31 cellular contexts compared by ENCODE assay signal in genomic region chr7:18180685-18181084, GRCh38.
"Had no signal": no experiment of that assay in that cellular context is flagged by ENCODE, and none has a peak within 500 bp of the region (broad histone marks: within the 10 kb centered on the region; RNA-seq: fewer than 3 reads in every experiment).

No MANE protein-coding gene starts in this region.

- ATAC-seq: activated CD4-positive, alpha-beta T cell treated with anti-CD3 and anti-CD28 coated beads for 36 hours; activated naive CD4-positive, alpha-beta T cell treated with anti-CD3 and anti-CD28 coated beads, Interleukin-2, amount 50 U/mL, for 72 hours; activated T-cell treated with anti-CD3 and anti-CD28 coated beads, Interleukin-2, amount 50 U/mL, for 72 hours; esophagus mucosa; heart left ventricle had no signal

- H3K36me3 Mint-ChIP-seq: activated naive CD4-positive, alpha-beta T cell treated with anti-CD3 and anti-CD28 coated beads, Interleukin-2, amount 10 ng/mL, durations not matched to agents 7 days and 5 days; activated naive CD4-positive, alpha-beta T cell treated with anti-CD3 and anti-CD28 coated beads, Interleukin-2, amount 50 U/mL, for 72 hours; activated naive CD8-positive, alpha-beta T cell treated with anti-CD3 and anti-CD28 coated beads, Interleukin-2, amount 10 ng/mL, durations not matched to agents 7 days and 5 days; brain had no signal

- H3K27me3 ChIP-seq: ascending aorta, breast epithelium, cardiac muscle cell, colonic mucosa, heart left ventricle, hepatocyte had no signal

- FAIRE-seq: endometrium, endothelial cell of umbilical vein, frontal cortex had no signal

- H2AFZ ChIP-seq: hepatocyte had no signal

- H3K36me3 ChIP-seq: ascending aorta, breast epithelium, cardiac muscle cell, colonic mucosa, heart left ventricle had no signal

- DNase-seq: activated CD4-positive, alpha-beta memory T cell treated with anti-CD3 and anti-CD28 coated beads, Interleukin-2, amount 10 ng/mL, durations not matched to agents 7 days and 5 days; activated CD4-positive, alpha-beta T cell treated with anti-CD3 and anti-CD28 coated beads for 36 hours; activated CD4-positive, alpha-beta T cell treated with anti-CD3 and anti-CD28 coated beads, Interleukin-2, amount 10 ng/mL, durations not matched to agents 24 days and 14 days; activated CD4-positive, alpha-beta T cell treated with anti-CD3 and anti-CD28 coated beads, Interleukin-2, amount 50 U/mL, for 4 hours; activated CD4-positive, CD25-positive, alpha-beta regulatory T cell; activated CD4-positive, CD25-positive, alpha-beta regulatory T cell treated with anti-CD3 and anti-CD28 coated beads, Interleukin-2, amount 50 U/mL, for 72 hours; activated CD8-positive, alpha-beta memory T cell treated with anti-CD3 and anti-CD28 coated beads, Interleukin-2, amount 50 U/mL, for 48 hours; activated gamma-delta T cell; activated naive CD4-positive, alpha-beta T cell; activated naive CD4-positive, alpha-beta T cell treated with anti-CD3 and anti-CD28 coated beads, Interleukin-2, amount 10 ng/mL, durations not matched to agents 7 days and 5 days; activated naive CD8-positive, alpha-beta T cell treated with anti-CD3 and anti-CD28 coated beads, Interleukin-2, amount 10 ng/mL, durations not matched to agents 7 days and 5 days; activated T-cell treated with anti-CD3 and anti-CD28 coated beads for 4 hours; activated T-cell treated with anti-CD3 and anti-CD28 coated beads, Interleukin-2, amount 50 U/mL, for 24 hours; activated T-cell treated with anti-CD3 and anti-CD28 coated beads, Interleukin-2, amount 50 U/mL, for 72 hours; central memory CD4-positive, alpha-beta T cell; cerebellar nuclear complex; colonic mucosa; effector CD8-positive, alpha-beta T cell; foreskin fibroblast; heart left ventricle; T-helper 2 cell had no signal

- H3K27ac Mint-ChIP-seq: activated CD4-positive, alpha-beta memory T cell treated with anti-CD3 and anti-CD28 coated beads, Interleukin-2, amount 10 ng/mL, durations not matched to agents 7 days and 5 days; activated CD4-positive, alpha-beta T cell treated with anti-CD3 and anti-CD28 coated beads for 36 hours; activated CD4-positive, alpha-beta T cell treated with anti-CD3 and anti-CD28 coated beads, Interleukin-2, amount 10 ng/mL, durations not matched to agents 24 days and 14 days; activated naive CD4-positive, alpha-beta T cell treated with anti-CD3 and anti-CD28 coated beads, Interleukin-2, amount 10 ng/mL, durations not matched to agents 7 days and 5 days; activated naive CD4-positive, alpha-beta T cell treated with anti-CD3 and anti-CD28 coated beads, Interleukin-2, amount 50 U/mL, for 72 hours; activated naive CD8-positive, alpha-beta T cell treated with anti-CD3 and anti-CD28 coated beads, Interleukin-2, amount 10 ng/mL, durations not matched to agents 7 days and 5 days; activated T-cell treated with anti-CD3 and anti-CD28 coated beads, Interleukin-2, amount 50 U/mL, for 24 hours; activated T-cell treated with anti-CD3 and anti-CD28 coated beads, Interleukin-2, amount 50 U/mL, for 72 hours; brain had no signal

- H3K79me2 ChIP-seq: hepatocyte had no signal

- H3K9me3 Mint-ChIP-seq: activated CD4-positive, alpha-beta memory T cell treated with anti-CD3 and anti-CD28 coated beads, Interleukin-2, amount 10 ng/mL, durations not matched to agents 7 days and 5 days; activated CD4-positive, alpha-beta T cell treated with anti-CD3 and anti-CD28 coated beads, Interleukin-2, amount 10 ng/mL, durations not matched to agents 24 days and 14 days; activated naive CD4-positive, alpha-beta T cell treated with anti-CD3 and anti-CD28 coated beads, Interleukin-2, amount 10 ng/mL, durations not matched to agents 7 days and 5 days; activated naive CD4-positive, alpha-beta T cell treated with anti-CD3 and anti-CD28 coated beads, Interleukin-2, amount 50 U/mL, for 72 hours; activated naive CD8-positive, alpha-beta T cell treated with anti-CD3 and anti-CD28 coated beads, Interleukin-2, amount 10 ng/mL, durations not matched to agents 7 days and 5 days; activated T-cell treated with anti-CD3 and anti-CD28 coated beads, Interleukin-2, amount 50 U/mL, for 24 hours; activated T-cell treated with anti-CD3 and anti-CD28 coated beads, Interleukin-2, amount 50 U/mL, for 72 hours had no signal

- H3K27ac ChIP-seq: ascending aorta, breast epithelium, cardiac muscle cell, colonic mucosa, heart left ventricle, hepatocyte had no signal

- H3K4me3 ChIP-seq: ascending aorta, breast epithelium, cardiac muscle cell, colonic mucosa, heart left ventricle, hepatocyte had no signal

- H3K4me1 Mint-ChIP-seq: brain had no signal

- H3K27me3 Mint-ChIP-seq: activated naive CD4-positive, alpha-beta T cell treated with anti-CD3 and anti-CD28 coated beads, Interleukin-2, amount 10 ng/mL, durations not matched to agents 7 days and 5 days; brain had no signal

- H3K4me2 ChIP-seq: hepatocyte had no signal

- H3K4me3 Mint-ChIP-seq: activated CD4-positive, alpha-beta memory T cell treated with anti-CD3 and anti-CD28 coated beads, Interleukin-2, amount 10 ng/mL, durations not matched to agents 7 days and 5 days; activated CD4-positive, alpha-beta T cell treated with anti-CD3 and anti-CD28 coated beads for 36 hours; activated CD4-positive, alpha-beta T cell treated with anti-CD3 and anti-CD28 coated beads, Interleukin-2, amount 10 ng/mL, durations not matched to agents 24 days and 14 days; activated naive CD4-positive, alpha-beta T cell treated with anti-CD3 and anti-CD28 coated beads, Interleukin-2, amount 10 ng/mL, durations not matched to agents 7 days and 5 days; activated naive CD8-positive, alpha-beta T cell treated with anti-CD3 and anti-CD28 coated beads, Interleukin-2, amount 10 ng/mL, durations not matched to agents 7 days and 5 days; activated T-cell treated with anti-CD3 and anti-CD28 coated beads, Interleukin-2, amount 50 U/mL, for 24 hours; activated T-cell treated with anti-CD3 and anti-CD28 coated beads, Interleukin-2, amount 50 U/mL, for 72 hours; brain had no signal

- H3K4me1 ChIP-seq: breast epithelium, colonic mucosa had no signal

- H3K9me3 ChIP-seq: ascending aorta, breast epithelium, colonic mucosa, heart left ventricle had no signal
